In the genomic region with DNA sequence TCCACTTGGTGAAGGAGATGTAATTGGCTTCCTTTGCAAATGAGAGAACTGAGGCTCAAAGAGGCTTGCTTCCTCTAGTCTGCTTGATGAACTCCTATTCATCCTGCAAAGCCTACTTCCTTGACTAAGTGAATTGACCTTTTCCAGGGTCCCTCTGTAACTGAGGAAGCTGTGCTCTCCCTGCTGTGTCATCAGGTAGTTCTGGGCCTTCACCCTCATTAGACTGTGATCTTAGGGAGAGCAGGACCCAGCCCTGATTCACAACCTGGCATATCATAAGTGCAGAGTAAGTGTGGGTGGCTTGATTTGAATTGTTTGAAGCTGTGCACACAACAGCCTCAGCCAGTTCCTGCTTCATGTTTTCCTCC, we compare ENCODE assay signal across 10 cellular contexts. TPM values are rescaled to one million over a fixed set of nuclear protein-coding genes. Genes with fewer than 3 reads are reported as not detected.
DNase-seq lines count a peak whose midpoint lies in the region; ATAC-seq, FAIRE-seq and TF ChIP-seq lines count a peak whose summit lies in the region.
"Had no signal": no experiment of that assay in that cellular context is flagged by ENCODE, and none has a peak within 500 bp of the region (broad histone marks: within the 10 kb centered on the region; RNA-seq: fewer than 3 reads in every experiment).

No MANE protein-coding gene starts in this region.

- H3K4me1 ChIP-seq in HepG2 (ENCODE audit: insufficient read depth, low read length) = peaks cover 82% of the 10 kb centered on the region
- peaks cover 0 to 5% (median 0%) of the 10 kb centered on the region in 4 donors for H3K4me1 ChIP-seq in right lobe of liver
- peaks cover 21% of the 10 kb centered on the region for H3K4me1 ChIP-seq in mesodermal cell (ENCODE audit: control insufficient read depth, insufficient read depth, low read length, poor library complexity, severe bottlenecking)

- TF ChIP-seq EP300 in HepG2 (IDR thresholded peaks at IDR 0.05; ENCODE audit: low read depth in 2 of 2, low read length in 2 of 2) = no peak
- TF ChIP-seq EP300 in HepG2 (CRISPR knock-in tag; IDR thresholded peaks at IDR 0.05; ENCODE audit: borderline replicate concordance) = no peak

- H3K36me3 ChIP-seq in HepG2 (replicated peaks in 1 of 2; ENCODE audit: control insufficient read depth in 1 of 2, insufficient read depth in 2 of 2, low read length in 2 of 2) = no peaks in the 10 kb centered on the region
- H3K36me3 ChIP-seq in right lobe of liver = no peaks in the 10 kb centered on the region
- no peaks in the 10 kb centered on the region for H3K36me3 ChIP-seq in mesodermal cell (ENCODE audit: control insufficient read depth, insufficient read depth, low read length)

- POLR2A ChIA-PET in HepG2 (lab: Yijun Ruan, JAX) = interaction anchor here (0.6 to 3.9 kb wide), 18 partner anchors 8 to 333 kb away, joined by 3 to 30 read pairs (median 8); partner anchors contain the start of genes DDX24, IFI27L1, OTUB2 and PPP4R4
- POLR2A ChIA-PET in activated CD8-positive, alpha-beta T cell treated with anti-CD3 and anti-CD28 coated beads for 36 hours (lab: Charles Lee) = interaction anchor here (0.7 to 8.4 kb wide), 13 partner anchors 8 to 847 kb away, joined by 3 to 180 read pairs (median 6); partner anchors contain the start of genes ASB2, CCDC197, DDX24 and IFI27L1

- H3K27me3 Mint-ChIP-seq in activated CD8-positive, alpha-beta T cell treated with anti-CD3 and anti-CD28 coated beads for 36 hours = no peaks in the 10 kb centered on the region

- no peaks in the 10 kb centered on the region for H3K9me3 ChIP-seq in HepG2 (ENCODE audit: low read length)
- H3K9me3 ChIP-seq in right lobe of liver = no peaks in the 10 kb centered on the region
- no peaks in the 10 kb centered on the region for H3K9me3 ChIP-seq in mesodermal cell (ENCODE audit: control insufficient read depth, low read length)

- H4K20me1 ChIP-seq in HepG2 (ENCODE audit: insufficient read depth, low read length) = no peaks in the 10 kb centered on the region

- ATAC-seq in HepG2 = no peak; the same call in 2 of the 3 replicates
- no peak for ATAC-seq in right lobe of liver
- peak; percentile 27 for ATAC-seq in activated CD8-positive, alpha-beta T cell treated with anti-CD3 and anti-CD28 coated beads for 36 hours
- no peak for ATAC-seq in GM19395 (IDR thresholded peaks at IDR 0.05; ENCODE audit: unreplicated experiment)
- ATAC-seq in GM19463 (IDR thresholded peaks at IDR 0.05; ENCODE audit: unreplicated experiment) = no peak

- in situ Hi-C loops in HepG2 (cut with HindIII; ENCODE audit: extremely low pct_ligation_motif_present, low pct_unique_long_range_greater_than_20kb) = no loop called here

- H3K4me2 ChIP-seq in HepG2 (ENCODE audit: low read depth, low read length) = peak overlapping the region; percentile 64

- H3K36me3 Mint-ChIP-seq in activated CD8-positive, alpha-beta T cell treated with anti-CD3 and anti-CD28 coated beads for 36 hours (ENCODE audit: low read depth) = peaks cover 18% of the 10 kb centered on the region

- no peak overlapping the region for H2AFZ ChIP-seq in HepG2 (ENCODE audit: low read length)

- TF ChIP-seq POLR2A in HepG2 (IDR thresholded peaks at IDR 0.05; ENCODE audit: insufficient read depth in 1 of 2, low read depth in 2 of 2, low read length in 2 of 2) (no peak; a peak in 1 of 4 replicates), right lobe of liver (IDR thresholded peaks at IDR 0.05) (no peak)

- TSS peak; percentile 87 for BruUV-seq in HepG2 (replicated peaks; lab: Mats Ljungman, UMichigan)

- peak overlapping the region; percentile 55 for H3K9ac ChIP-seq in HepG2 (ENCODE audit: insufficient read depth, low read depth, low read length)

- CTCF ChIA-PET in HepG2 (lab: Yijun Ruan, JAX; ENCODE audit: low intra/inter-chr PET ratio, low total read pairs) = interaction anchor here (1.0 kb wide), 1 partner anchor 11 kb away, joined by 3 read pairs; no protein-coding TSS in a partner anchor
- CTCF ChIA-PET in activated CD8-positive, alpha-beta T cell treated with anti-CD3 and anti-CD28 coated beads for 36 hours (lab: Charles Lee) = interaction anchor here (0.7 to 12.0 kb wide), 10 partner anchors 11 to 435 kb away, joined by 3 to 170 read pairs (median 4); no protein-coding TSS in a partner anchor

- TF ChIP-seq CTCF in HepG2 (CRISPR knock-in tag; IDR thresholded peaks at IDR 0.05) (no peak), right lobe of liver (IDR thresholded peaks at IDR 0.05) (no peak)
- TF ChIP-seq CTCF in activated CD8-positive, alpha-beta T cell treated with anti-CD3 and anti-CD28 coated beads for 36 hours (IDR thresholded peaks at IDR 0.05) = no peak

- peaks cover 93% of the 10 kb centered on the region for H3K4me1 Mint-ChIP-seq in activated CD8-positive, alpha-beta T cell treated with anti-CD3 and anti-CD28 coated beads for 36 hours (ENCODE audit: low read depth)

- peak overlapping the region; percentile 99 for H3K27ac Mint-ChIP-seq in activated CD8-positive, alpha-beta T cell treated with anti-CD3 and anti-CD28 coated beads for 36 hours

- peak overlapping the region; percentile 66 for H3K4me3 Mint-ChIP-seq in activated CD8-positive, alpha-beta T cell treated with anti-CD3 and anti-CD28 coated beads for 36 hours

- no peaks in the 10 kb centered on the region for H3K79me2 ChIP-seq in HepG2 (ENCODE audit: insufficient read depth, low read length)

- H3K27ac ChIP-seq in HepG2 (ENCODE audit: extremely low read length, insufficient read depth, low read length) = peak overlapping the region; percentile 79
- no peak overlapping the region for H3K27ac ChIP-seq in right lobe of liver
- H3K27ac ChIP-seq in mesodermal cell (ENCODE audit: low read depth, low read length, severe bottlenecking) = peak overlapping the region; percentile 20

- H3K4me3 ChIP-seq in HepG2 (replicated peaks in 1 of 3; ENCODE audit: insufficient read depth in 1 of 3, low read depth in 2 of 3, low read length in 3 of 3) (peak overlapping the region in 1 of 3 experiments; percentile 44; a peak in 1 of 6 replicates), right lobe of liver (no peak overlapping the region), mesodermal cell (ENCODE audit: extremely low read depth, insufficient read depth, low read length, poor library complexity, severe bottlenecking) (no peak overlapping the region)

- peaks cover 5% of the 10 kb centered on the region for H3K9me3 Mint-ChIP-seq in activated CD8-positive, alpha-beta T cell treated with anti-CD3 and anti-CD28 coated beads for 36 hours

- intact Hi-C loops in HepG2 (cut with micrococcal nuclease; ENCODE audit: unreplicated experiment) (no loop called here), right lobe of liver (cut with DNase I) (no loop called here)
- intact Hi-C loops in activated CD8-positive, alpha-beta T cell treated with anti-CD3 and anti-CD28 coated beads for 36 hours (cut with micrococcal nuclease) = loop anchor here (2.0 kb wide), 1 partner anchor 19 kb away; no protein-coding TSS in a partner anchor

- peak; percentile 39 for FAIRE-seq in HepG2 (lab: Jason Lieb, UNC)

- no peaks in the 10 kb centered on the region for H3K27me3 ChIP-seq in HepG2 (ENCODE audit: control insufficient read depth in 1 of 2, insufficient read depth in 2 of 2, low read length in 2 of 2)
- H3K27me3 ChIP-seq in right lobe of liver = no peaks in the 10 kb centered on the region

- TF ChIP-seq RAD21 in HepG2 (CRISPR knock-in tag; IDR thresholded peaks at IDR 0.05) = no peak

- no peak for DNase-seq in HepG2 (ENCODE audit: low spot score)
- DNase-seq in right lobe of liver = no peak
- peak; percentile 67 for DNase-seq in activated CD8-positive, alpha-beta T cell treated with anti-CD3 and anti-CD28 coated beads for 36 hours
- no peak for DNase-seq in NOMO-1 treated with DMSO at 0.1 percent for 48 hours (lab: John Stamatoyannopoulos, UW; ENCODE audit: unreplicated experiment)
- no peak for DNase-seq in RKO (ENCODE audit: low spot score)

RNA-seq across cellular contexts. Expression of gene ASB2, which starts 16.3 kb away (rescaled TPM):
- total RNA-seq in HepG2 (2016; rRNA removed; fragmentation: Illumina TruSeq; extraction: Trizol) = 0.46 and 0.82 TPM in 2 replicates
- total RNA-seq in HepG2 (2016; cell fraction: cytosol; rRNA removed; fragmentation: Illumina TruSeq; extraction: Trizol; ENCODE audit: low read depth) = 0.26 and 0.40 TPM in 2 replicates
- 0.62 and 0.93 TPM in 2 replicates for total RNA-seq in HepG2 (2016; cell fraction: insoluble cytoplasmic fraction; rRNA removed; fragmentation: Illumina TruSeq; extraction: Trizol)
- total RNA-seq in HepG2 (2016; cell fraction: membrane; rRNA removed; fragmentation: Illumina TruSeq; extraction: Trizol) = 0.37 and 0.83 TPM in 2 replicates
- total RNA-seq in HepG2 (2016; cell fraction: nucleus; rRNA removed; fragmentation: Illumina TruSeq; extraction: Trizol) = 1.1 and 1.3 TPM in 2 replicates
- polyA plus RNA-seq in HepG2 (2011; rRNA removed) = 4.1 and 4.5 TPM in 2 replicates
- polyA plus RNA-seq in HepG2 (2011; cell fraction: cytosol; rRNA removed) = 4.5 and 6.1 TPM in 2 replicates
- polyA plus RNA-seq in HepG2 (2011; cell fraction: nucleus; rRNA removed) = 9.6 and 13.9 TPM in 2 replicates
- 0.48 and 0.80 TPM in 2 replicates for polyA plus RNA-seq in HepG2 (2012)
- 0.21 and 0.37 TPM in 2 replicates for polyA plus RNA-seq in HepG2 (2016; cell fraction: cytosol; fragmentation: Illumina TruSeq; extraction: Trizol; ENCODE audit: low read depth)
- 0.58 and 0.71 TPM in 2 replicates for polyA plus RNA-seq in HepG2 (2016; cell fraction: insoluble cytoplasmic fraction; fragmentation: Illumina TruSeq; extraction: Trizol; ENCODE audit: low read depth)
- 0.35 and 0.43 TPM in 2 replicates for polyA plus RNA-seq in HepG2 (2016; cell fraction: membrane; fragmentation: Illumina TruSeq; extraction: Trizol; ENCODE audit: low read depth)
- 1.0 and 1.6 TPM in 2 replicates for polyA plus RNA-seq in HepG2 (2016; cell fraction: nucleus; fragmentation: Illumina TruSeq; extraction: Trizol; ENCODE audit: insufficient read depth, low read depth)
- polyA minus RNA-seq in HepG2 (2011; rRNA and poly(A)+ RNA removed; ENCODE audit: low replicate concordance) = 14.4 TPM in 1 of 2 replicates, not detected in the other
- 3.1 and 3.4 TPM in 2 replicates for polyA minus RNA-seq in HepG2 (2011; cell fraction: cytosol; rRNA and poly(A)+ RNA removed)
- 3.7 and 6.6 TPM in 2 replicates for polyA minus RNA-seq in HepG2 (2011; cell fraction: nucleus; rRNA and poly(A)+ RNA removed)
- under 1 TPM; 0.20 to 0.59 (median 0.28) TPM for total RNA-seq in right lobe of liver
- total RNA-seq in activated CD8-positive, alpha-beta T cell treated with anti-CD3 and anti-CD28 coated beads for 36 hours = 10 to 100 TPM; 11.7 to 12.7 TPM
- polyA plus RNA-seq in mesodermal cell (2013, experiment 1 of 2) = 0.44 TPM
- polyA plus RNA-seq in mesodermal cell (2013, experiment 2 of 2) = not detected
- total RNA-seq: M059J had no signal

RNA-seq across cellular contexts. Expression of gene FAM181A, which starts 32.9 kb away (rescaled TPM):
- total RNA-seq in HepG2 (2016; rRNA removed; fragmentation: Illumina TruSeq; extraction: Trizol) = 1.1 and 1.5 TPM in 2 replicates
- total RNA-seq in HepG2 (2016; cell fraction: cytosol; rRNA removed; fragmentation: Illumina TruSeq; extraction: Trizol; ENCODE audit: low read depth) = 0.18 and 0.51 TPM in 2 replicates
- total RNA-seq in HepG2 (2016; cell fraction: insoluble cytoplasmic fraction; rRNA removed; fragmentation: Illumina TruSeq; extraction: Trizol) = 0.95 and 1.2 TPM in 2 replicates
- 1.1 and 1.4 TPM in 2 replicates for total RNA-seq in HepG2 (2016; cell fraction: membrane; rRNA removed; fragmentation: Illumina TruSeq; extraction: Trizol)
- total RNA-seq in HepG2 (2016; cell fraction: nucleus; rRNA removed; fragmentation: Illumina TruSeq; extraction: Trizol) = 0.38 and 1.1 TPM in 2 replicates
- polyA plus RNA-seq in HepG2 (2011; rRNA removed) = 0.80 and 1.1 TPM in 2 replicates
- polyA plus RNA-seq in HepG2 (2011; cell fraction: cytosol; rRNA removed) = 0.47 and 0.89 TPM in 2 replicates
- polyA plus RNA-seq in HepG2 (2011; cell fraction: nucleus; rRNA removed) = 0.45 and 0.61 TPM in 2 replicates
- 0.69 and 0.97 TPM in 2 replicates for polyA plus RNA-seq in HepG2 (2012)
- polyA plus RNA-seq in HepG2 (2016; cell fraction: cytosol; fragmentation: Illumina TruSeq; extraction: Trizol; ENCODE audit: low read depth) = 0.54 and 0.60 TPM in 2 replicates
- polyA plus RNA-seq in HepG2 (2016; cell fraction: insoluble cytoplasmic fraction; fragmentation: Illumina TruSeq; extraction: Trizol; ENCODE audit: low read depth) = 1.4 and 1.8 TPM in 2 replicates
- polyA plus RNA-seq in HepG2 (2016; cell fraction: membrane; fragmentation: Illumina TruSeq; extraction: Trizol; ENCODE audit: low read depth) = 0.57 and 0.84 TPM in 2 replicates
- polyA plus RNA-seq in HepG2 (2016; cell fraction: nucleus; fragmentation: Illumina TruSeq; extraction: Trizol; ENCODE audit: insufficient read depth, low read depth) = 1.6 and 2.1 TPM in 2 replicates
- polyA minus RNA-seq in HepG2 (2011; rRNA and poly(A)+ RNA removed; ENCODE audit: low replicate concordance) = 1.6 TPM in 1 of 2 replicates, not detected in the other
- polyA minus RNA-seq in HepG2 (2011; cell fraction: cytosol; rRNA and poly(A)+ RNA removed) = not detected in 2 replicates
- not detected in 2 replicates for polyA minus RNA-seq in HepG2 (2011; cell fraction: nucleus; rRNA and poly(A)+ RNA removed)
- total RNA-seq in right lobe of liver = not detected
- total RNA-seq in activated CD8-positive, alpha-beta T cell treated with anti-CD3 and anti-CD28 coated beads for 36 hours = not detected
- 0.29 TPM for polyA plus RNA-seq in mesodermal cell (2013, experiment 1 of 2)
- polyA plus RNA-seq in mesodermal cell (2013, experiment 2 of 2) = not detected
- total RNA-seq: left lobe of liver, M059J had no signal

RNA-seq across cellular contexts. Expression of gene CCDC197, which starts 37.0 kb away (rescaled TPM):
- total RNA-seq in HepG2 (2016; rRNA removed; fragmentation: Illumina TruSeq; extraction: Trizol) = 0.11 TPM in 1 of 2 replicates, not detected in the other
- not detected in 2 replicates for total RNA-seq in HepG2 (2016; cell fraction: cytosol; rRNA removed; fragmentation: Illumina TruSeq; extraction: Trizol; ENCODE audit: low read depth)
- not detected in 2 replicates for total RNA-seq in HepG2 (2016; cell fraction: insoluble cytoplasmic fraction; rRNA removed; fragmentation: Illumina TruSeq; extraction: Trizol)
- not detected in 2 replicates for total RNA-seq in HepG2 (2016; cell fraction: membrane; rRNA removed; fragmentation: Illumina TruSeq; extraction: Trizol)
- not detected in 2 replicates for total RNA-seq in HepG2 (2016; cell fraction: nucleus; rRNA removed; fragmentation: Illumina TruSeq; extraction: Trizol)
- 0.13 TPM in 1 of 2 replicates, not detected in the other for polyA plus RNA-seq in HepG2 (2011; rRNA removed)
- not detected in 2 replicates for polyA plus RNA-seq in HepG2 (2011; cell fraction: cytosol; rRNA removed)
- 0.17 TPM in 1 of 2 replicates, not detected in the other for polyA plus RNA-seq in HepG2 (2011; cell fraction: nucleus; rRNA removed)
- 0.11 TPM in 1 of 2 replicates, not detected in the other for polyA plus RNA-seq in HepG2 (2012)
- polyA plus RNA-seq in HepG2 (2016; cell fraction: cytosol; fragmentation: Illumina TruSeq; extraction: Trizol; ENCODE audit: low read depth) = not detected in 2 replicates
- not detected in 2 replicates for polyA plus RNA-seq in HepG2 (2016; cell fraction: insoluble cytoplasmic fraction; fragmentation: Illumina TruSeq; extraction: Trizol; ENCODE audit: low read depth)
- 0.16 TPM in 1 of 2 replicates, not detected in the other for polyA plus RNA-seq in HepG2 (2016; cell fraction: membrane; fragmentation: Illumina TruSeq; extraction: Trizol; ENCODE audit: low read depth)
- 0.33 TPM in 1 of 2 replicates, not detected in the other for polyA plus RNA-seq in HepG2 (2016; cell fraction: nucleus; fragmentation: Illumina TruSeq; extraction: Trizol; ENCODE audit: insufficient read depth, low read depth)
- polyA minus RNA-seq in HepG2 (2011; rRNA and poly(A)+ RNA removed; ENCODE audit: low replicate concordance) = 0.20 TPM in 1 of 2 replicates, not detected in the other
- polyA minus RNA-seq in HepG2 (2011; cell fraction: cytosol; rRNA and poly(A)+ RNA removed) = not detected in 2 replicates
- not detected in 2 replicates for polyA minus RNA-seq in HepG2 (2011; cell fraction: nucleus; rRNA and poly(A)+ RNA removed)
- total RNA-seq in right lobe of liver = not detected
- total RNA-seq in activated CD8-positive, alpha-beta T cell treated with anti-CD3 and anti-CD28 coated beads for 36 hours = not detected
- not detected for polyA plus RNA-seq in mesodermal cell (2013, experiment 1 of 2)
- not detected for polyA plus RNA-seq in mesodermal cell (2013, experiment 2 of 2)
- total RNA-seq: left lobe of liver, M059J had no signal

Comparison
In these comparisons a context has a peak if more than half of its experiments do, and no peak if none do; other contexts are left out.
1. H3K27ac ChIP-seq: peak in HepG2 (single experiment) and mesodermal cell (single experiment); none in right lobe of liver (0 of 3).